1 cellular context compared by ENCODE assay signal in the genomic region with DNA sequence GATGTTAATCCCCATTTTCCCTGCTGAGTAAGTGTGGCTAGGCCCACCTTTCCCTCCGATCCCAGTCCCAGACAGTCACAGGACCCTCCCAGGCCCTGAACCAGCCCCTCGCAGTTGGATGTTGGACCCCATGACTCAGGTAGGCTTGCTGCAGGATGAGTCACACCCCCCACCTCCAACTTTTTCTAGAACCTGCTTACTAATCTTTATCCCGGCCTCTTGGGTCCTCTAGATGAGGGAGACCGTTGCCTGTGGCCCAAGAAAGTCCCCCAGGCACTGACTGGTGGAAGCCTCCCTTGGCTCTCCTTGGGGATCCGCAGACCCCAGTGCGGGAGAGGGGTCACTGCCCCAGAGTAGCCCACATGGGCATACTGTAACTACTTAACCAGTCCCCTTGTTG.
TF ChIP-seq lines count a peak whose summit lies in the region.

No MANE protein-coding gene starts in this region.

TF ChIP-seq in K562, 482 proteins besides CTCF, POLR2A, EP300 and RAD21:
- TF ChIP-seq, protein P1, sequence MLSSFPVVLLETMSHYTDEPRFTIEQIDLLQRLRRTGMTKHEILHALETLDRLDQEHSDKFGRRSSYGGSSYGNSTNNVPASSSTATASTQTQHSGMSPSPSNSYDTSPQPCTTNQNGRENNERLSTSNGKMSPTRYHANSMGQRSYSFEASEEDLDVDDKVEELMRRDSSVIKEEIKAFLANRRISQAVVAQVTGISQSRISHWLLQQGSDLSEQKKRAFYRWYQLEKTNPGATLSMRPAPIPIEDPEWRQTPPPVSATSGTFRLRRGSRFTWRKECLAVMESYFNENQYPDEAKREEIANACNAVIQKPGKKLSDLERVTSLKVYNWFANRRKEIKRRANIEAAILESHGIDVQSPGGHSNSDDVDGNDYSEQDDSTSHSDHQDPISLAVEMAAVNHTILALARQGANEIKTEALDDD (IDR thresholded peaks at IDR 0.05), result 0 out of 2 replicates have a peak, but pooled peaks have one; percentile 34
- no peak for TF ChIP-seq BMI1 (IDR thresholded peaks at IDR 0.05; ENCODE audit: low read length)
